In the genomic region with DNA sequence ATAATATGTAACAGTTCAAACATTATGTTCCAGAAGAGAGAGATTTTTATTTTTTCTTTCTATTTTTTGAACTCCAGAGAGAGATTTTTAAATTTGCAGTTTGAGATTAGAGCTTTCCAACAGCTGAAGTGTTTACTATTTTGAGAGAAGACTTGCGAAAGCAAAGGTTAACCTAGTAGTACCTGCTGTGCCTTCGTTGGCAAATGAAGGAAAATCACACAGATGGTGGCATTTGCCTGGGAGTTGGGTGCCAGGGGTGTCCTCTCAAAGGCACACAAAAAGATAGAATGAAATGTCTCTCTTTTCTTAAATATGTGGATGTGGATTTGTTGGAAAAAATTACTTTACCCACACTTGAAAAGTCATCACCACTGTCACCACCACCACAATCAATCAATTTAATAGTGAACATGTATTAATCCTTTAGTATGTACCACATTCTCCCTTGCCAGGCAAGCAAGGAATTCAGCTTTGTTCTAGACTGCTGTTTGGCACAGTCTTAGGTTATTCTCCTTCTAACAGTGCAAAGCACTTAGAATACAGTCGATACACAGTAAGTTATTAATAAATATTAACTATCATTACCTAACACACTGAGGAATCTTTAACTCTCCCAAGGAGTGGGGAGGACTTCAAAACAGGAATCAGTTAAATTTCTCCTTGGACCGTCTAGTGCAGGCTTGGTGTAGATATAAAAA, we compare ENCODE assay signal across 21 cellular contexts.
"Had no signal": no experiment of that assay in that cellular context is flagged by ENCODE, and none has a peak within 500 bp of the region (broad histone marks: within the 10 kb centered on the region; RNA-seq: fewer than 3 reads in every experiment).

No MANE protein-coding gene starts in this region.

- ATAC-seq: effector memory CD8-positive, alpha-beta T cell; natural killer cell; pancreas; stimulated activated effector memory CD8-positive, alpha-beta T cell treated with anti-CD3 and anti-CD28 coated beads, Interleukin-12 subunit alpha, Interleukin-12 subunit beta, amount 100 ng/mL, for 72 hours; stimulated activated naive CD8-positive, alpha-beta T cell treated with anti-CD3 and anti-CD28 coated beads, Interleukin-15, Interleukin-2, amounts not matched to agents 100 U/mL and 50 U/mL, for 24 hours had no signal

- H3K4me1 Mint-ChIP-seq: natural killer cell; neural progenitor cell; stimulated activated effector memory CD8-positive, alpha-beta T cell treated with anti-CD3 and anti-CD28 coated beads, Interleukin-12 subunit alpha, Interleukin-12 subunit beta, amount 100 ng/mL, for 72 hours had no signal

- H3K4me3 ChIP-seq: breast epithelium, esophagus muscularis mucosa, hepatocyte, neural progenitor cell, pancreas, prostate gland, smooth muscle cell, suprapubic skin, thyroid gland had no signal

- H3K27ac ChIP-seq: breast epithelium, epithelial cell of prostate, esophagus muscularis mucosa, hepatocyte, neural progenitor cell, pancreas, prostate gland, suprapubic skin, thyroid gland had no signal

- H3K4me3 Mint-ChIP-seq: dendritic cell treated with granulocyte-macrophage colony-stimulating factor and Interleukin-4, amounts not matched to agents 40 ng/mL and 50 ng/mL, for 4 days; effector memory CD8-positive, alpha-beta T cell; natural killer cell; neural progenitor cell; stimulated activated effector memory CD8-positive, alpha-beta T cell treated with anti-CD3 and anti-CD28 coated beads, Interleukin-12 subunit alpha, Interleukin-12 subunit beta, amount 100 ng/mL, for 72 hours; type B pancreatic cell had no signal

- H3K27me3 ChIP-seq: breast epithelium, esophagus muscularis mucosa, hepatocyte, neural progenitor cell, pancreas, suprapubic skin, thyroid gland had no signal

- H3K36me3 ChIP-seq: breast epithelium, esophagus muscularis mucosa, neural progenitor cell, pancreas, prostate gland, suprapubic skin, thyroid gland had no signal

- H3K27me3 Mint-ChIP-seq: dendritic cell treated with granulocyte-macrophage colony-stimulating factor and Interleukin-4, amounts not matched to agents 40 ng/mL and 50 ng/mL, for 4 days; effector memory CD8-positive, alpha-beta T cell; type B pancreatic cell had no signal

- H3K36me3 Mint-ChIP-seq: natural killer cell; stimulated activated effector memory CD8-positive, alpha-beta T cell treated with anti-CD3 and anti-CD28 coated beads, Interleukin-12 subunit alpha, Interleukin-12 subunit beta, amount 100 ng/mL, for 72 hours; type B pancreatic cell had no signal

- H3K9me3 ChIP-seq: breast epithelium, esophagus muscularis mucosa, pancreas, prostate gland, suprapubic skin, thyroid gland had no signal

- H3K27ac Mint-ChIP-seq: dendritic cell treated with granulocyte-macrophage colony-stimulating factor and Interleukin-4, amounts not matched to agents 40 ng/mL and 50 ng/mL, for 4 days; effector memory CD8-positive, alpha-beta T cell; natural killer cell; neural progenitor cell; stimulated activated effector memory CD8-positive, alpha-beta T cell treated with anti-CD3 and anti-CD28 coated beads, Interleukin-12 subunit alpha, Interleukin-12 subunit beta, amount 100 ng/mL, for 72 hours; type B pancreatic cell had no signal

- DNase-seq: central memory CD4-positive, alpha-beta T cell; effector memory CD8-positive, alpha-beta T cell; mammary epithelial cell; natural killer cell; occipital lobe; pancreas; stimulated activated CD4-positive, alpha-beta T cell treated with anti-CD3 and anti-CD28 coated beads, Interleukin-2, amount 100 ng/mL, for 48 hours; stimulated activated CD8-positive, alpha-beta memory T cell treated with anti-CD3 and anti-CD28 coated beads, Interleukin-4, amount 100 ng/mL, for 48 hours; stimulated activated naive CD8-positive, alpha-beta T cell treated with anti-CD3 and anti-CD28 coated beads, Interleukin-15, Interleukin-2, amounts not matched to agents 100 U/mL and 50 U/mL, for 24 hours; thyroid gland had no signal

- H3K4me1 ChIP-seq: breast epithelium, esophagus muscularis mucosa, neural progenitor cell, pancreas, prostate gland, suprapubic skin, thyroid gland had no signal
